8 cellular contexts compared by ENCODE assay signal in the genomic region with DNA sequence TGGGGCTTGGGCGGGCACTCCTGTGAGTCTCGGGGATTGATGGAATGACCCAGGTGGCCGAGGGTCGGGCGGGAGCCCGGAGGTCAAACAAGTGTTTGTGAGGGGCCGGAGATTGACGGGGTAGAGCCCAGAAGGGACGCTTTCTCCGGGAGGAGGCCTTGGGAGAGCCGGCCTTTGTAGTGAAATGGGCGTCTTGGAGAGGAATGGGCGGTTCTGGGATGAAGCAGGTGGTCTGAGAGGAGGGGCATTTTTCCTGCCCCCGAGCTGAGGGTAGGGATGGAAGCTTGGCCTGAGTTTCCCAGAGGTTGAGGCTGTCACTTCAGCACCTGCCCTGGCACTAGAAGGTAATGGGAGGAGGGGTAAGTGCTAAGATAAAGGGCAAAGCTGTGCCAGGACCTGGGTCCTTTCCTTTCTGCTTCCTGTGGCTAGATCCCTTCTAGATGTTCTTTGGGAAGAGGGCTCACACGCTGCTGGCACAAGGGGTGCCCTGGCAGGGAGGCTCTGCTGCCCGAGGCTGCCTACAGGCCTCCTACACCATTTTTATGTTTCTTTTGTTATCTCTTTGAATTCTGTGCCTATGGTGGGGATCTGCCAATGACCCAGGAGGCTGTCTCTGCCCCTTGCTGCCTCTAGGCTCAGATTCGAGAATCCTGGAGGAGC. TPM values are rescaled to one million over a fixed set of nuclear protein-coding genes. Genes with fewer than 3 reads are reported as not detected.
A peak's percentile ranks its signal among the peaks of the same experiment; 100 is the strongest.
DNase-seq lines count a peak whose midpoint lies in the region; ATAC-seq and TF ChIP-seq lines count a peak whose summit lies in the region.

No MANE protein-coding gene starts in this region.

- H2BK15ac ChIP-seq in mesendoderm (replicated peaks; ENCODE audit: low read depth) = no peak overlapping the region

- H3K27ac ChIP-seq in heart left ventricle = no peak overlapping the region
- H3K27ac ChIP-seq in mammary epithelial cell (ENCODE audit: insufficient read depth, low read depth, low read length) = no peak overlapping the region
- no peak overlapping the region for H3K27ac ChIP-seq in mesendoderm (ENCODE audit: low read depth, low read length)
- no peak overlapping the region for H3K27ac ChIP-seq in urinary bladder (ENCODE audit: low read depth)

- dilution Hi-C loops in mammary epithelial cell (cut with HindIII; ENCODE audit: low sequenced_read_pairs) = loop anchor here (5.0 to 25.0 kb wide), 2 partner anchors 80 to 455 kb away; no protein-coding TSS in a partner anchor

- no peak overlapping the region for H2BK120ac ChIP-seq in mesendoderm (ENCODE audit: low read depth, low read length)

- peaks cover 0 to 27% (median 14%) of the 10 kb centered on the region in 12 donors for H3K4me1 ChIP-seq in heart left ventricle
- peaks cover 8% of the 10 kb centered on the region for H3K4me1 ChIP-seq in mammary epithelial cell (ENCODE audit: insufficient read depth, low read length)
- no peaks in the 10 kb centered on the region for H3K4me1 ChIP-seq in mesendoderm (ENCODE audit: control insufficient read depth, low read depth, low read length)
- H3K4me1 ChIP-seq in urinary bladder (ENCODE audit: insufficient read depth) = peaks cover 3% of the 10 kb centered on the region

- no peak overlapping the region for H2AFZ ChIP-seq in mammary epithelial cell (ENCODE audit: low read depth, low read length)

- H3K79me1 ChIP-seq in mesendoderm (ENCODE audit: low read length) = no peaks in the 10 kb centered on the region

- BruUV-seq in mammary epithelial cell (replicated peaks; lab: Mats Ljungman, UMichigan) = no TSS peak

- no peak overlapping the region for H3K9ac ChIP-seq in mammary epithelial cell (ENCODE audit: insufficient read depth, low read length)
- H3K9ac ChIP-seq in mesendoderm (ENCODE audit: low read length) = no peak overlapping the region

- H3K4me2 ChIP-seq in mammary epithelial cell (ENCODE audit: insufficient read depth, low read depth, low read length) (peak overlapping the region; percentile 91), mesendoderm (ENCODE audit: low read length) (peak overlapping the region; percentile 67)

- ATAC-seq in heart left ventricle (no peak), Right ventricle myocardium inferior (no peak), GM21737 (IDR thresholded peaks at IDR 0.05; ENCODE audit: unreplicated experiment) (no peak), HG02970 (IDR thresholded peaks at IDR 0.05; ENCODE audit: low FRiP score, unreplicated experiment) (no peak)

- H3K18ac ChIP-seq in mesendoderm (ENCODE audit: low read length) = no peak overlapping the region

- intact Hi-C loops in heart left ventricle (cut with DNase I) (loop anchor here in 4 of 10 donors (5.0 to 10.0 kb wide), 3 partner anchors 217 to 227 kb away; a partner anchor contains a TSS), Right ventricle myocardium inferior (cut with DNase I) (no loop called here), mammary epithelial cell (cut with micrococcal nuclease) (no loop called here)

- no peak overlapping the region for H2AK5ac ChIP-seq in mesendoderm (ENCODE audit: low read length)

- in situ Hi-C loops in mammary epithelial cell (cut with MboI; ENCODE audit: low sequenced_read_pairs in 2 of 2) = loop anchor here in 1 of 2 donors (25.0 kb wide), 2 partner anchors 455 to 580 kb away; a partner anchor contains a TSS

- no peaks in the 10 kb centered on the region for H4K20me1 ChIP-seq in mammary epithelial cell (ENCODE audit: insufficient read depth, low read length)

- H3K79me2 ChIP-seq in mammary epithelial cell (ENCODE audit: insufficient read depth, low read length) = no peaks in the 10 kb centered on the region
- no peaks in the 10 kb centered on the region for H3K79me2 ChIP-seq in mesendoderm (ENCODE audit: control insufficient read depth, insufficient read depth, low read length)

- no peak for TF ChIP-seq POLR2A in heart left ventricle (IDR thresholded peaks at IDR 0.05)

- H3K4me3 ChIP-seq in heart left ventricle = peak overlapping the region; percentile 31 to 83 (median 60)
- H3K4me3 ChIP-seq in mammary epithelial cell (replicated peaks in 1 of 3; ENCODE audit: insufficient read depth in 1 of 3, low read depth in 2 of 3, low read length in 3 of 3) = peak overlapping the region in 1 of 3 experiments; percentile 43
- no peak overlapping the region for H3K4me3 ChIP-seq in mesendoderm (ENCODE audit: low read length)
- peak overlapping the region; percentile 64 for H3K4me3 ChIP-seq in urinary bladder (ENCODE audit: low read depth, low read length)

- H3K56ac ChIP-seq in mesendoderm (ENCODE audit: low read length) = peak overlapping the region; percentile 60

- DNase-seq in heart left ventricle (no peak), Right ventricle myocardium inferior (ENCODE audit: missing footprints) (no peak), mammary epithelial cell (no peak), mesendoderm (no peak), T-helper 9 cell (no peak)

- H4K8ac ChIP-seq in mesendoderm (ENCODE audit: low read depth, low read length) = no peak overlapping the region

- H3K23ac ChIP-seq in mesendoderm (ENCODE audit: low read length) = no peak overlapping the region

- H3K9me3 ChIP-seq in heart left ventricle = no peaks in the 10 kb centered on the region
- H3K9me3 ChIP-seq in mammary epithelial cell (replicated peaks; ENCODE audit: insufficient read depth, low read length) = no peaks in the 10 kb centered on the region

- peaks cover 0 to 29% (median 5%) of the 10 kb centered on the region in 9 donors for H3K27me3 ChIP-seq in heart left ventricle
- peaks cover 11% of the 10 kb centered on the region for H3K27me3 ChIP-seq in mammary epithelial cell (ENCODE audit: insufficient read depth, low read length)
- peaks cover 5% of the 10 kb centered on the region for H3K27me3 ChIP-seq in mesendoderm (ENCODE audit: insufficient read depth, low read length, poor library complexity)

- no peak overlapping the region for H4K5ac ChIP-seq in mesendoderm (ENCODE audit: low read length)

- H2BK5ac ChIP-seq in mesendoderm (ENCODE audit: low read length) = no peak overlapping the region

- H3K36me3 ChIP-seq in heart left ventricle = no peaks in the 10 kb centered on the region
- H3K36me3 ChIP-seq in mammary epithelial cell (ENCODE audit: insufficient read depth, low read length) = no peaks in the 10 kb centered on the region
- no peaks in the 10 kb centered on the region for H3K36me3 ChIP-seq in mesendoderm (ENCODE audit: control insufficient read depth, insufficient read depth, low read length)
- H3K36me3 ChIP-seq in urinary bladder (ENCODE audit: insufficient read depth) = no peaks in the 10 kb centered on the region

- TF ChIP-seq CTCF in heart left ventricle (IDR thresholded peaks at IDR 0.05) (no peak), mammary epithelial cell (conservative IDR thresholded peaks at IDR 0.05 in 1 of 2, IDR thresholded peaks at IDR 0.05 in 1 of 2; ENCODE audit: extremely low read depth in 1 of 2, insufficient read depth in 1 of 2, low read depth in 1 of 2, low read length in 2 of 2) (no peak)

- H3K4ac ChIP-seq in mesendoderm (ENCODE audit: low read depth, low read length) = no peak overlapping the region

- 37 to 52% (median 40%) methylated on average over 17 of the region's 17 CpGs for WGBS in heart left ventricle, 4 donors
- WGBS in mammary epithelial cell (ENCODE audit: low coverage, missing lambda C conversion rate) = 23% methylated on average over 5 of the region's 17 CpGs
- no CpG with 5 or more reads among the region's 17 CpGs for WGBS in mesendoderm (ENCODE audit: extremely low coverage, insufficient coverage, low lambda C conversion rate)
- WGBS in urinary bladder = 32% methylated on average over 17 of the region's 17 CpGs

- CTCF ChIA-PET in mammary epithelial cell (lab: Charles Lee; ENCODE audit: low non-redundant PET) = no interaction called here

RNA-seq across cellular contexts. Expression of a gene that starts 56.1 kb away (rescaled TPM):
- total RNA-seq in heart left ventricle (1,000 to 10,000 TPM in 2 of 9 donors, 100 to 1,000 TPM in 7; 292 to 1,815 (median 503) TPM), Right ventricle myocardium inferior (776 TPM), mammary epithelial cell (100 to 1,000 TPM; 204 to 259 TPM), urinary bladder (368 TPM)
- polyA plus RNA-seq in heart left ventricle (1,000 to 10,000 TPM; 1,262 to 4,461 TPM), mammary epithelial cell (688 TPM), urinary bladder (552 TPM)
- polyA minus RNA-seq in mammary epithelial cell = 433 TPM
- polyA plus RNA-seq in mesendoderm (2013, experiment 1 of 2) = 863 TPM
- polyA plus RNA-seq in mesendoderm (2013, experiment 2 of 2) = 889 TPM
